ENCODE assay signal across 9 cellular contexts in the genomic region with DNA sequence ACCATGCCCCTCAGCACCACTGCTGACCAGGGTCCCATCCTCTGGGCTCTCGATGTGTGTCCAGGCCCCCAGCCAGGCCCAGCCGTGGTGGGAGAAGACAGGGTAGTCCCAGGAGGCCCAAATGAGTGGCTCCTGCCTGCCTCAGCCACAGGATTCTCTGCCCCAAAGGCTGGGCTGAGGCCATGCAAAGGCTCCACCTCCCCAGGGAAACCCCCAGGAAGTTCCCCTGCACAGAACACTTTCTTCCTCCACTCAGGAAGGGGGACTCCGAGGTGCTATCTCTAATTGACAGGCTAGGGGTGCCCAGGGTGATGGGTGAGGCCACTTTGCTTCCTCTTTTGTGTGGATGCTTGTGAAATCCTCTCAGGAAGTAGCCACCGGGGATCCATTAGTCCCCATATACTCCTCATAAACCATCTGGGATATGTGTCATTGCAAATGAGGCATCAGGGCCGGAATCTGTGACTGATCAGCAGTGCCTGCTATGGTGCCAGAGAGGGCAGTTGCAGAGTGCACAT.
DNase-seq lines count a peak whose midpoint lies in the region; ATAC-seq and TF ChIP-seq lines count a peak whose summit lies in the region.
"Had no signal": no experiment of that assay in that cellular context is flagged by ENCODE, and none has a peak within 500 bp of the region (broad histone marks: within the 10 kb centered on the region; RNA-seq: fewer than 3 reads in every experiment).

No MANE protein-coding gene starts in this region.

- no peak overlapping the region for H3K27ac ChIP-seq in KMS-11

- ATAC-seq in GM18520 (IDR thresholded peaks at IDR 0.05; ENCODE audit: unreplicated experiment) (peak; percentile 81), GM21528 (IDR thresholded peaks at IDR 0.05; ENCODE audit: low FRiP score, unreplicated experiment) (peak; percentile 61), memory B cell (ENCODE audit: low read depth) (peak; percentile 93)

- intact Hi-C loops in posterior cingulate gyrus (cut with DNase I), result no loop called here

- no peaks in the 10 kb centered on the region for H3K9me3 Mint-ChIP-seq in memory B cell

- H3K27me3 Mint-ChIP-seq in memory B cell, result peaks cover 30% of the 10 kb centered on the region

- H3K4me1 Mint-ChIP-seq in memory B cell, result peaks cover 14% of the 10 kb centered on the region
- H3K4me1 Mint-ChIP-seq: brain had no signal

- no peaks in the 10 kb centered on the region for H3K36me3 ChIP-seq in KMS-11 (ENCODE audit: insufficient read depth)

- no peak overlapping the region for H3K9ac ChIP-seq in KMS-11

- no peaks in the 10 kb centered on the region for H3K79me2 ChIP-seq in KMS-11 (ENCODE audit: insufficient read depth, low read depth)

- no peaks in the 10 kb centered on the region for H4K20me1 ChIP-seq in KMS-11 (ENCODE audit: insufficient read depth)

- peak overlapping the region; percentile 17 for H3K27ac Mint-ChIP-seq in memory B cell
- H3K27ac Mint-ChIP-seq: brain had no signal

- peaks cover 16% of the 10 kb centered on the region for H3K4me1 ChIP-seq in KMS-11 (ENCODE audit: low read depth, poor library complexity, severe bottlenecking)

- H3K4me3 ChIP-seq in KMS-11 (IDR thresholded peaks at IDR 0.05; ENCODE audit: insufficient read depth, low read depth, low read length), result no peak overlapping the region

- H3K4me2 ChIP-seq in KMS-11, result no peak overlapping the region; the same call in 1 of the 2 replicates

- TF ChIP-seq CTCF in KMS-11 (conservative IDR thresholded peaks at IDR 0.05; ENCODE audit: low read depth, low read length), result no peak

- peak overlapping the region; percentile 12; the same call in 1 of the 2 replicates for H2AFZ ChIP-seq in KMS-11 (ENCODE audit: low read depth)

- H3K4me3 Mint-ChIP-seq in memory B cell, result no peak overlapping the region
- H3K4me3 Mint-ChIP-seq: brain had no signal

- H3K36me3 Mint-ChIP-seq in memory B cell, result peaks cover 2% of the 10 kb centered on the region
- H3K36me3 Mint-ChIP-seq: brain had no signal

- no peaks in the 10 kb centered on the region for H3K27me3 ChIP-seq in KMS-11 (ENCODE audit: insufficient read depth, low read depth)

- peak in 1 of 2 donors; percentile 29 for DNase-seq in memory B cell (ENCODE audit: low spot score in 2 of 2)
- no peak for DNase-seq in ecto neural progenitor cell (ENCODE audit: low spot score)
- no peak for DNase-seq in posterior cingulate gyrus
- no peak for DNase-seq in activated gamma-delta T cell treated with Interleukin-2 at 50 U/mL for 16 hours
- no peak for DNase-seq in retina
